Comparison of ENCODE assay signal across 25 cellular contexts in the genomic region with DNA sequence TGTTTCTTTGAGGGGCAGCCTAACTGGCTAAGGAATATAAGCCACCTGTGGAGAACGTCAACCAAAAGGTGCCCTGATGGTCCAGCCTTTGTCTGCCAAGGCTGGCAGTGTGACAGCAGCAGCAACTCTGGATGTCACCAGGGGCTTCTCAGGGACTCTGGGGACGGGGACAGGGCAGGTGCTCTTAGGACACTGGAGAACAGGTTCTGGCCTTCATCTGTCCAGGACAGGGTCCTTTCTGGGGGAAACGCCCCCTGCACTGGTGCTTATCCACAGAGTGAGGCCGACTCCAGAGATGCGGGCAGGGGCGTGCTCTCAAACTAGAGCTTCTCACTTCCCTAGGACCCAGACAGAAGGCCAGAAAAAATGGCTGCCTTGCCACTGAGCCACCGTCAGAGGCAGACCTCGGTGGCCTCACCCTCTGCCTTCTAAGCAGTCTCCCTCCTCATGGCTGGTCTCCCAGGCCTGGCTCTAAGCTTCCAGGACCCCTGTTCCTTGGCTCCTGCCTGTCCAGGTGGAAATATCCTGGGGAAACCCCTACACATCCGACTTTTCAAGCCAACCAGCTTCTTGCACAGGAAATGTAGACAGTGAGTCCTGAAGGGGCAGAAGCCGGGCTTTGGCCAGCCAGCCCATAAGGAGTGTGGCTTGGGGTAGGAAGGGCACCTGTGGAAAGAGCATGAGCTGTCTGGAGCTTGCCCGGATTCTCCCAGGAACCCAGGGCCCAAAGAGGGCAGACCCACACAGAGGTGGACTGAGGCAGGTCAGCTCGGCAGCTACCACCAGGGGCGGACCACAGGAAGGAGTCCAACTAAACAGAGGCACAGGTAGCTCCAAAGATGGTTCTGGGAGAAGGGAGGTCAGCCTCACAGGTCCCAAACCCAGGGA.
"Had no signal": no experiment of that assay in that cellular context is flagged by ENCODE, and none has a peak within 500 bp of the region (broad histone marks: within the 10 kb centered on the region; RNA-seq: fewer than 3 reads in every experiment).

No MANE protein-coding gene starts in this region.

- H2AFZ ChIP-seq: hepatocyte had no signal

- ATAC-seq: effector memory CD8-positive, alpha-beta T cell; esophagus mucosa; gastrocnemius medialis; heart left ventricle; left cardiac atrium; left lung; left ventricle myocardium superior; lower lobe of right lung; mucosa of descending colon had no signal

- H3K27ac Mint-ChIP-seq: dendritic cell treated with granulocyte-macrophage colony-stimulating factor and Interleukin-4, amounts not matched to agents 40 ng/mL and 50 ng/mL, for 4 days; effector memory CD8-positive, alpha-beta T cell; endodermal cell; immature natural killer cell; mesothelial cell of epicardium had no signal

- H3K9me3 Mint-ChIP-seq: dendritic cell treated with granulocyte-macrophage colony-stimulating factor and Interleukin-4, amounts not matched to agents 40 ng/mL and 50 ng/mL, for 4 days; effector memory CD8-positive, alpha-beta T cell; endodermal cell; immature natural killer cell; mesothelial cell of epicardium had no signal

- H3K27me3 Mint-ChIP-seq: effector memory CD8-positive, alpha-beta T cell had no signal

- H3K27ac ChIP-seq: colonic mucosa, epithelial cell of prostate, esophagus squamous epithelium, gastrocnemius medialis, heart left ventricle, hepatocyte, left lung, lower lobe of right lung had no signal

- H3K9me3 ChIP-seq: colonic mucosa, esophagus squamous epithelium, gastrocnemius medialis, heart left ventricle, left lung, lower lobe of right lung, mucosa of descending colon had no signal

- H3K27me3 ChIP-seq: colonic mucosa, esophagus squamous epithelium, gastrocnemius medialis, heart left ventricle, hepatocyte, left lung had no signal

- H3K4me2 ChIP-seq: hepatocyte had no signal

- H3K4me3 Mint-ChIP-seq: dendritic cell treated with granulocyte-macrophage colony-stimulating factor and Interleukin-4, amounts not matched to agents 40 ng/mL and 50 ng/mL, for 4 days; effector memory CD8-positive, alpha-beta T cell; endodermal cell; immature natural killer cell; mesothelial cell of epicardium had no signal

- H3K36me3 ChIP-seq: colonic mucosa had no signal

- H3K4me1 ChIP-seq: colonic mucosa, gastrocnemius medialis, left lung, lower lobe of right lung had no signal

- DNase-seq: colonic mucosa; cortex of kidney; effector CD8-positive, alpha-beta T cell; effector memory CD8-positive, alpha-beta T cell; endodermal cell; erythroblast; esophagus squamous epithelium; foreskin fibroblast; foreskin melanocyte; gastrocnemius medialis; hypothalamus; immature natural killer cell; islet precursor cell; left cardiac atrium; left lung; left ventricle myocardium superior; lower lobe of right lung; mesenchymal stem cell; mucosa of descending colon had no signal

- H3K36me3 Mint-ChIP-seq: immature natural killer cell had no signal

- H3K4me3 ChIP-seq: colonic mucosa, esophagus squamous epithelium, gastrocnemius medialis, heart left ventricle, hepatocyte, left lung, lower lobe of right lung, mucosa of descending colon had no signal
